Comparison of ENCODE assay signal across 21 cellular contexts in genomic region chr4:85884251-85884650, GRCh38.
"Had no signal": no experiment of that assay in that cellular context is flagged by ENCODE, and none has a peak within 500 bp of the region (broad histone marks: within the 10 kb centered on the region; RNA-seq: fewer than 3 reads in every experiment).

No MANE protein-coding gene starts in this region.

- H3K4me2 ChIP-seq: SK-N-SH had no signal

- FAIRE-seq: HepG2 had no signal

- H3K4me3 ChIP-seq: MG63 had no signal

- H3K27ac ChIP-seq: RWPE1 had no signal

- H3K36me3 ChIP-seq: MG63 had no signal

- H3K9ac ChIP-seq: SK-N-SH had no signal

- H3K9me3 ChIP-seq: MG63, SK-N-SH had no signal

- H3K27me3 ChIP-seq: MG63 had no signal

- DNase-seq: IMR-90, Karpas-422, KG1, MG63, NCI-H1092, NCI-H1105 treated with DMSO at 0.1 percent for 48 hours, NCI-H1417 treated with DMSO at 0.1 percent for 48 hours, NCI-H146, NCI-H1694 treated with DMSO at 0.1 percent for 48 hours, NCI-H1930, NCI-H2081, NCI-H2107, NCI-H2227 treated with DMSO at 0.1 percent for 48 hours, NCI-H524, NCI-H526 treated with DMSO at 0.1 percent for 48 hours, NCI-H774, PC-3, SHP77, SK-N-SH had no signal
